ENCODE assay signal across 39 cellular contexts in genomic region chr6:116159782-116160524, GRCh38. TPM values are rescaled to one million over a fixed set of nuclear protein-coding genes. Genes with fewer than 3 reads are reported as not detected.
DNase-seq lines count a peak whose midpoint lies in the region; ATAC-seq, FAIRE-seq and TF ChIP-seq lines count a peak whose summit lies in the region.
"Had no signal": no experiment of that assay in that cellular context is flagged by ENCODE, and none has a peak within 500 bp of the region (broad histone marks: within the 10 kb centered on the region; RNA-seq: fewer than 3 reads in every experiment).

No MANE protein-coding gene starts in this region.

- no peaks in the 10 kb centered on the region for H3K9me1 ChIP-seq in K562 (ENCODE audit: control insufficient read depth, insufficient read depth, low read length)

- H3K9ac ChIP-seq in K562 (ENCODE audit: insufficient read depth in 1 of 2, low read depth in 2 of 2, low read length in 2 of 2): no peak overlapping the region
- H3K9ac ChIP-seq: BLaER1 had no signal

- no peak for TF ChIP-seq EP300 in K562 (IDR thresholded peaks at IDR 0.05; ENCODE audit: low read length)

- intact Hi-C loops in K562 (cut with micrococcal nuclease): no loop called here

- no peak overlapping the region for H3K4me2 ChIP-seq in K562 (ENCODE audit: insufficient read depth, low read length)
- H3K4me2 ChIP-seq: BLaER1 had no signal

- no peak overlapping the region for H3K4me3 ChIP-seq in AG04450 (ENCODE audit: low read depth, low read length)
- no peak overlapping the region for H3K4me3 ChIP-seq in K562
- H3K4me3 ChIP-seq: adrenal gland, BLaER1, breast epithelium, spleen, suprapubic skin had no signal

- no peaks in the 10 kb centered on the region for H4K20me1 ChIP-seq in K562 (replicated peaks; ENCODE audit: control insufficient read depth, insufficient read depth, low read length)
- H4K20me1 ChIP-seq: BLaER1 had no signal

- H3K27me3 ChIP-seq in AG04450 (ENCODE audit: control insufficient read depth, insufficient read depth, low read length) (no peaks in the 10 kb centered on the region), K562 (ENCODE audit: control insufficient read depth in 2 of 2, insufficient read depth in 2 of 2, low read length in 2 of 2) (no peaks in the 10 kb centered on the region)
- H3K27me3 ChIP-seq: adrenal gland, BLaER1, breast epithelium, spleen, suprapubic skin had no signal

- FAIRE-seq in K562 (lab: Jason Lieb, UNC): no peak
- FAIRE-seq: colon, islet of Langerhans had no signal

- DNase-seq in AG04450 (ENCODE audit: low read depth, low spot score) (peak; percentile 8), K562 (ENCODE audit: extremely low read depth in 1 of 4, low spot score in 3 of 4) (no peak), NCI-H1417 (lab: John Stamatoyannopoulos, UW) (no peak), DMS 273 (lab: John Stamatoyannopoulos, UW; ENCODE audit: unreplicated experiment) (no peak), NCI-H1105 (lab: John Stamatoyannopoulos, UW) (no peak)
- DNase-seq: activated CD4-positive, alpha-beta T cell treated with anti-CD3 and anti-CD28 coated beads for 4 hours; activated CD8-positive, alpha-beta memory T cell treated with anti-CD3 and anti-CD28 coated beads for 24 hours; activated naive CD4-positive, alpha-beta T cell; activated T-cell treated with anti-CD3 and anti-CD28 coated beads, Interleukin-2, amount 50 U/mL, for 4 hours; adrenal gland; Caco-2; DMS79 treated with DMSO at 0.1 percent for 48 hours; effector memory CD4-positive, alpha-beta T cell; erythroblast; H7; KBM-7; left ventricle myocardium superior; NCI-H1694; NCI-H2171; NCI-H526 treated with DMSO at 0.1 percent for 48 hours; retina; RPMI8226; spleen; stimulated activated CD4-positive, alpha-beta T cell treated with anti-CD3 and anti-CD28 coated beads, Interleukin-4, amount 100 ng/mL, for 1 hour; T-helper 2 cell had no signal

- WGBS in K562 (ENCODE audit: insufficient coverage, low coverage, missing lambda C conversion rate): 78% methylated on average over 3 of the region's 3 CpGs

- peaks cover 0 to 16% of the 10 kb centered on the region in 2 experiments; a peak in 3 of 5 replicates for H3K4me1 ChIP-seq in K562 (replicated peaks in 1 of 2; ENCODE audit: control insufficient read depth in 2 of 2, insufficient read depth in 2 of 2, low read length in 2 of 2)
- H3K4me1 ChIP-seq: adrenal gland, BLaER1, breast epithelium, Caco-2, spleen, suprapubic skin had no signal

- peak; percentile 83 for ATAC-seq in GM18870 (IDR thresholded peaks at IDR 0.05; ENCODE audit: unreplicated experiment)
- peak; percentile 81 for ATAC-seq in HG03457 (IDR thresholded peaks at IDR 0.05; ENCODE audit: unreplicated experiment)
- ATAC-seq in K562: no peak
- ATAC-seq in GM21360 (IDR thresholded peaks at IDR 0.05; ENCODE audit: unreplicated experiment): no peak
- ATAC-seq: activated T-cell treated with anti-CD3 and anti-CD28 coated beads, Interleukin-2, amount 50 U/mL, for 4 hours; left ventricle myocardium superior; natural killer cell treated with Interleukin-12 subunit alpha and Interleukin-12 subunit beta and Interleukin-15 and Interleukin-18, amount 100 ng/mL, for 72 hours; stimulated activated memory B cell treated with anti-CD40 and anti-IgM and Interleukin-4, amounts not matched to agents 10 μg/mL and 1 μg/mL and 100 μg/mL, for 72 hours had no signal

- no peak for TF ChIP-seq RAD21 in K562 (CRISPR knock-in tag; conservative IDR thresholded peaks at IDR 0.05 in 1 of 2, IDR thresholded peaks at IDR 0.05 in 1 of 2)

- no peak for TF ChIP-seq CTCF in AG04450 (IDR thresholded peaks at IDR 0.05; ENCODE audit: low read depth, low read length)
- no peak for TF ChIP-seq CTCF in K562 (IDR thresholded peaks at IDR 0.05 in 2 of 3, conservative IDR thresholded peaks at IDR 0.05 in 1 of 3; ENCODE audit: insufficient read depth in 2 of 3, low read depth in 1 of 3, low read length in 3 of 3)

- no peak for TF ChIP-seq POLR2A in K562 (conservative IDR thresholded peaks at IDR 0.05)

- POLR2A ChIA-PET in AG04450 (lab: Yijun Ruan, JAX): no interaction called here
- POLR2A ChIA-PET in K562 (lab: Yijun Ruan, JAX): no interaction called here

- no peak overlapping the region for H2AFZ ChIP-seq in K562 (ENCODE audit: low read depth, low read length)

- H3K36me3 ChIP-seq in K562 (ENCODE audit: control insufficient read depth, insufficient read depth, low read length): no peaks in the 10 kb centered on the region
- H3K36me3 ChIP-seq: adrenal gland, BLaER1, breast epithelium, suprapubic skin had no signal

- no peaks in the 10 kb centered on the region for H3K79me2 ChIP-seq in K562 (ENCODE audit: control insufficient read depth, insufficient read depth, low read length)

- CTCF ChIA-PET in AG04450 (lab: Charles Lee) (no interaction called here), K562 (lab: Yijun Ruan, JAX; ENCODE audit: low intra/inter-chr PET ratio) (no interaction called here)

- no peaks in the 10 kb centered on the region for H3K9me3 ChIP-seq in AG04450 (ENCODE audit: control insufficient read depth, insufficient read depth, low read length)
- no peaks in the 10 kb centered on the region for H3K9me3 ChIP-seq in K562 (replicated peaks; ENCODE audit: control insufficient read depth, insufficient read depth, low read depth, low read length)
- H3K9me3 ChIP-seq: adrenal gland, BLaER1, breast epithelium, Caco-2, suprapubic skin had no signal

- H3K27ac ChIP-seq in AG04450 (ENCODE audit: low read depth, low read length) (no peak overlapping the region), K562 (ENCODE audit: extremely low read depth, low read depth, low read length) (no peak overlapping the region)
- H3K27ac ChIP-seq: adrenal gland, BLaER1, breast epithelium, spleen, suprapubic skin had no signal

- no TSS peak for BruUV-seq in K562 (replicated peaks; lab: Mats Ljungman, UMichigan)

- in situ Hi-C loops in K562 (cut with MboI): no loop called here

TF ChIP-seq in K562, 482 proteins besides CTCF, POLR2A, EP300 and RAD21:
- peak; percentile 23 for TF ChIP-seq RBM25 (IDR thresholded peaks at IDR 0.05; ENCODE audit: low read depth, low read length, severe bottlenecking)
- no peak for TF ChIP-seq CTBP1 (IDR thresholded peaks at IDR 0.05; ENCODE audit: borderline replicate concordance)
- TF ChIP-seq SOX6 (IDR thresholded peaks at IDR 0.05): no peak
- peak; percentile 72 for TF ChIP-seq ZNF146 (CRISPR knock-in tag; IDR thresholded peaks at IDR 0.05; ENCODE audit: unreplicated experiment)
- TF ChIP-seq BCOR (IDR thresholded peaks at IDR 0.05): 0 out of 2 replicates have a peak, but pooled peaks have one; percentile 13

RNA-seq across cellular contexts. Expression of gene COL10A1, which starts 34.0 kb away (rescaled TPM):
- polyA plus RNA-seq in AG04450 (2011; rRNA removed) (0.10 and 0.33 TPM in 2 replicates), K562 (2011; rRNA removed) (not detected in 2 replicates), K562 (2014; fragmentation: Illumina TruSeq; extraction: Trizol) (0.06 TPM in 1 of 2 replicates, not detected in the other), K562 (2014; fragmentation: Nextera tagmentation; extraction: Ambion mirVana) (under 1 TPM in 1 of 2 experiments, not detected in 1; 0.08 TPM), K562 (2014; rRNA removed) (not detected in 2 replicates)
- polyA minus RNA-seq in AG04450 (2011; rRNA and poly(A)+ RNA removed): not detected in 2 replicates
- not detected in 2 replicates for total RNA-seq in K562 (2011; cell fraction: chromatin; rRNA removed; ENCODE audit: low replicate concordance)
- not detected in 2 replicates for total RNA-seq in K562 (2011; cell fraction: nucleolus; rRNA removed)
- total RNA-seq in K562 (2011; cell fraction: nucleoplasm; rRNA removed): not detected in 2 replicates
- total RNA-seq in K562 (2014; rRNA removed) (not detected in 2 replicates), K562 (2014; rRNA removed; fragmentation: Illumina TruSeq; extraction: Trizol) (not detected in 2 replicates), K562 (2015; rRNA removed; fragmentation: Illumina TruSeq; extraction: Trizol) (not detected in 2 replicates), K562 (2021) (not detected in 2 replicates)
- not detected in 2 replicates for polyA plus RNA-seq in K562 (2011; cell fraction: cytosol; rRNA removed)
- not detected in 2 replicates for polyA plus RNA-seq in K562 (2011; cell fraction: nucleus; rRNA removed)
- polyA plus RNA-seq in K562 (2012): 0.07 TPM in 2 replicates
- not detected in 2 replicates for polyA minus RNA-seq in K562 (2011; rRNA and poly(A)+ RNA removed)
- not detected in 2 replicates for polyA minus RNA-seq in K562 (2011; cell fraction: cytosol; rRNA and poly(A)+ RNA removed)
- polyA minus RNA-seq in K562 (2011; cell fraction: nucleus; rRNA and poly(A)+ RNA removed): not detected in 2 replicates
- total RNA-seq: A172; activated T-cell treated with anti-CD3 and anti-CD28 coated beads, Interleukin-2, amount 50 U/mL, for 4 hours; Caco-2; H7; HT-29; left ventricle myocardium superior; natural killer cell treated with Interleukin-12 subunit alpha and Interleukin-12 subunit beta and Interleukin-15 and Interleukin-18, amount 100 ng/mL, for 72 hours; osteocyte; suprapubic skin had no signal
- polyA plus RNA-seq: urinary bladder had no signal

RNA-seq across cellular contexts. Expression of gene NT5DC1, which starts 59.3 kb away (rescaled TPM):
- polyA plus RNA-seq in AG04450 (2011; rRNA removed) (20.9 and 23.2 TPM in 2 replicates), K562 (2011; rRNA removed) (18.3 and 19.6 TPM in 2 replicates), K562 (2014; fragmentation: Illumina TruSeq; extraction: Trizol) (14.5 and 22.2 TPM in 2 replicates), K562 (2014; fragmentation: Nextera tagmentation; extraction: Ambion mirVana) (10 to 100 TPM; 15.7 to 20.5 TPM), K562 (2014; rRNA removed) (15.9 and 20.7 TPM in 2 replicates)
- polyA minus RNA-seq in AG04450 (2011; rRNA and poly(A)+ RNA removed): 14.9 and 16.9 TPM in 2 replicates
- 6.5 and 14.2 TPM in 2 replicates for total RNA-seq in K562 (2011; cell fraction: chromatin; rRNA removed; ENCODE audit: low replicate concordance)
- 3.2 and 6.6 TPM in 2 replicates for total RNA-seq in K562 (2011; cell fraction: nucleolus; rRNA removed)
- 4.0 and 7.6 TPM in 2 replicates for total RNA-seq in K562 (2011; cell fraction: nucleoplasm; rRNA removed)
- total RNA-seq in K562 (2014; rRNA removed) (4.9 and 12.0 TPM in 2 replicates), K562 (2014; rRNA removed; fragmentation: Illumina TruSeq; extraction: Trizol) (16.3 and 22.2 TPM in 2 replicates), K562 (2015; rRNA removed; fragmentation: Illumina TruSeq; extraction: Trizol) (16.1 and 18.7 TPM in 2 replicates), K562 (2021) (28.5 and 31.8 TPM in 2 replicates)
- 6.7 and 14.1 TPM in 2 replicates for polyA plus RNA-seq in K562 (2011; cell fraction: cytosol; rRNA removed)
- 7.0 and 8.7 TPM in 2 replicates for polyA plus RNA-seq in K562 (2011; cell fraction: nucleus; rRNA removed)
- polyA plus RNA-seq in K562 (2012): 17.9 and 43.2 TPM in 2 replicates
- 14.7 and 21.6 TPM in 2 replicates for polyA minus RNA-seq in K562 (2011; rRNA and poly(A)+ RNA removed)
- 11.6 and 19.5 TPM in 2 replicates for polyA minus RNA-seq in K562 (2011; cell fraction: cytosol; rRNA and poly(A)+ RNA removed)
- 13.5 and 17.3 TPM in 2 replicates for polyA minus RNA-seq in K562 (2011; cell fraction: nucleus; rRNA and poly(A)+ RNA removed)

Comparison
In these comparisons a context has a peak if more than half of its experiments do, and no peak if none do; other contexts are left out.
1. ATAC-seq: peak in GM18870 (single experiment) and HG03457 (single experiment); none in K562 (single experiment) and GM21360 (single experiment).